Comparison of ENCODE assay signal across 24 cellular contexts in the genomic region with DNA sequence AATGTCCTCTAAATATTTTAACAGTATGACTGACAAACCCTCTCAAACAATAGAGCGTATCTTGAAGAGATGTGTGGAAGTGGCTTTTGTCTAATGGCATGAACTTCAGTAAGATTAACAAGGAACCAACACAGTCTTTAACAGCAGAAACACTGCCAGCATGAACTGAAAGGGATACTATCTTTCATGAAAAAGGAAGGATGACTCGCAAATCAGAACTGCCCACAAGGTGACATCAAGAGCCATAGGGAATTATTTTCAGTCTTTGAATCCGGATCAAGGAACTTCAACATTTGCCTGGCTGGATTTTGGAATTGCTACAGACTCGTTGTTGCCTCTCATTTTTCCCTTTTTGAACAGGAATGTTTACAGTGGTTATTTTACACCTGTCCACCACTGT. TPM values are rescaled to one million over a fixed set of nuclear protein-coding genes. Genes with fewer than 3 reads are reported as not detected.
DNase-seq lines count a peak whose midpoint lies in the region; ATAC-seq, FAIRE-seq and TF ChIP-seq lines count a peak whose summit lies in the region.
"Had no signal": no experiment of that assay in that cellular context is flagged by ENCODE, and none has a peak within 500 bp of the region (broad histone marks: within the 10 kb centered on the region; RNA-seq: fewer than 3 reads in every experiment).

No MANE protein-coding gene starts in this region.

- CTCF ChIA-PET in endothelial cell of umbilical vein (lab: Charles Lee) = no interaction called here
- CTCF ChIA-PET in naive thymus-derived CD4-positive, alpha-beta T cell (lab: Charles Lee) = no interaction called here

- H3K9ac ChIP-seq in endothelial cell of umbilical vein (replicated peaks; ENCODE audit: extremely low read depth, insufficient read depth, low read length) = no peak overlapping the region
- H3K9ac ChIP-seq: KMS-11 had no signal

- no peak for TF ChIP-seq POLR2A in endothelial cell of umbilical vein (IDR thresholded peaks at IDR 0.05; ENCODE audit: low read depth, low read length)
- TF ChIP-seq POLR2A in adrenal gland (IDR thresholded peaks at IDR 0.05) = no peak

- H3K9me3 Mint-ChIP-seq in naive thymus-derived CD4-positive, alpha-beta T cell = no peaks in the 10 kb centered on the region
- H3K9me3 Mint-ChIP-seq: activated naive CD8-positive, alpha-beta T cell treated with anti-CD3 and anti-CD28 coated beads, Interleukin-2, amount 10 ng/mL, durations not matched to agents 7 days and 5 days; activated T-helper 2 cell treated with anti-CD3 and anti-CD28 coated beads, Interferon-gamma antibody, Interleukin-2, Interleukin-4, amounts not matched to agents 10 μg/mL and 5 μg/mL and 100 μg/mL, durations not matched to agents 14 hours and 24 hours and 36 hours; immature natural killer cell had no signal

- WGBS in adrenal gland, 4 donors = 53 to 65% (median 61%) methylated on average over 4 of the region's 4 CpGs

- peaks cover 0 to 41% (median 5%) of the 10 kb centered on the region in 5 donors for H3K27me3 Mint-ChIP-seq in naive thymus-derived CD4-positive, alpha-beta T cell

- H3K9me1 ChIP-seq in endothelial cell of umbilical vein (replicated peaks; ENCODE audit: control insufficient read depth, extremely low read depth, insufficient read depth, low read length) = no peaks in the 10 kb centered on the region

- ATAC-seq in sciatic nerve = no peak
- no peak for ATAC-seq in naive thymus-derived CD4-positive, alpha-beta T cell
- ATAC-seq: heart right ventricle, upper lobe of right lung had no signal

- peak overlapping the region; percentile 44 for H2AFZ ChIP-seq in endothelial cell of umbilical vein (ENCODE audit: low read depth, low read length)

- H3K79me2 ChIP-seq in endothelial cell of umbilical vein (ENCODE audit: control insufficient read depth, insufficient read depth, low read length) = no peaks in the 10 kb centered on the region

- H3K4me3 Mint-ChIP-seq in naive thymus-derived CD4-positive, alpha-beta T cell = no peak overlapping the region
- H3K4me3 Mint-ChIP-seq: activated naive CD8-positive, alpha-beta T cell treated with anti-CD3 and anti-CD28 coated beads, Interleukin-2, amount 10 ng/mL, durations not matched to agents 7 days and 5 days; immature natural killer cell had no signal

- H3K36me3 ChIP-seq in endothelial cell of umbilical vein (ENCODE audit: control insufficient read depth in 2 of 2, extremely low read depth in 1 of 2, insufficient read depth in 2 of 2, low read length in 2 of 2) (no peaks in the 10 kb centered on the region), adrenal gland (replicated peaks in 1 of 2) (no peaks in the 10 kb centered on the region), left ventricle myocardium inferior (no peaks in the 10 kb centered on the region)
- H3K36me3 ChIP-seq in naive thymus-derived CD4-positive, alpha-beta T cell (ENCODE audit: control insufficient read depth in 2 of 3, insufficient read depth in 3 of 3, low read length in 3 of 3) = peaks cover 0 to under 1% (median 0%) of the 10 kb centered on the region in 3 experiments
- H3K36me3 ChIP-seq: heart right ventricle, upper lobe of right lung had no signal

- DNase-seq in SIG-M5 treated with dmso at 0.1 percent for 504 hours (lab: John Stamatoyannopoulos, UW; ENCODE audit: unreplicated experiment) = peak; percentile 9
- DNase-seq in SIG-M5 (lab: John Stamatoyannopoulos, UW) = no peak
- peak; percentile 16 for DNase-seq in NCI-H69 (lab: John Stamatoyannopoulos, UW)
- DNase-seq in endothelial cell of umbilical vein (ENCODE audit: low read depth, low spot score) = peak; percentile 17
- DNase-seq in sciatic nerve (ENCODE audit: low spot score) = no peak
- no peak for DNase-seq in naive thymus-derived CD4-positive, alpha-beta T cell
- no peak for DNase-seq in adrenal gland
- DNase-seq in left ventricle myocardium inferior = no peak
- DNase-seq: activated CD4-positive, alpha-beta T cell treated with anti-CD3 and anti-CD28 coated beads for 48 hours; activated naive CD8-positive, alpha-beta T cell treated with anti-CD3 and anti-CD28 coated beads, Interleukin-2, amount 10 ng/mL, durations not matched to agents 7 days and 5 days; cortex of kidney; GDM1; heart right ventricle; immature natural killer cell; NCI-H1105; NCI-H2081; NCI-H510A; nucleus accumbens; upper lobe of right lung had no signal

- H3K27ac ChIP-seq in endothelial cell of umbilical vein (ENCODE audit: insufficient read depth, low read depth, low read length) (no peak overlapping the region), adrenal gland (no peak overlapping the region), left ventricle myocardium inferior (replicated peaks) (no peak overlapping the region)
- no peak overlapping the region for H3K27ac ChIP-seq in naive thymus-derived CD4-positive, alpha-beta T cell (ENCODE audit: low read depth, low read length)
- H3K27ac ChIP-seq: heart right ventricle, KMS-11, upper lobe of right lung had no signal

- intact Hi-C loops in endothelial cell of umbilical vein (cut with micrococcal nuclease) = no loop called here
- intact Hi-C loops in sciatic nerve (cut with DNase I) = no loop called here
- intact Hi-C loops in naive thymus-derived CD4-positive, alpha-beta T cell (cut with micrococcal nuclease) = loop anchor here in 1 of 2 donors (10.0 kb wide), 2 partner anchors 375 to 555 kb away; a partner anchor contains a TSS
- intact Hi-C loops in adrenal gland (cut with DNase I) = loop anchor here in 1 of 2 donors (10.0 kb wide), 2 partner anchors 85 to 235 kb away; a partner anchor contains a TSS
- intact Hi-C loops in left ventricle myocardium inferior (cut with micrococcal nuclease) = no loop called here

- peak; percentile 63 for FAIRE-seq in endothelial cell of umbilical vein (lab: Jason Lieb, UNC)
- FAIRE-seq: A204.1, TTC549 had no signal

- H4K20me1 ChIP-seq in endothelial cell of umbilical vein (replicated peaks; ENCODE audit: control insufficient read depth, extremely low read depth, insufficient read depth, low read length) = no peaks in the 10 kb centered on the region

- H3K9me3 ChIP-seq in endothelial cell of umbilical vein (replicated peaks; ENCODE audit: control insufficient read depth, insufficient read depth, low read length) = no peaks in the 10 kb centered on the region
- H3K9me3 ChIP-seq in naive thymus-derived CD4-positive, alpha-beta T cell (ENCODE audit: control insufficient read depth in 2 of 3, low read length in 3 of 3) = no peaks in the 10 kb centered on the region
- no peaks in the 10 kb centered on the region for H3K9me3 ChIP-seq in adrenal gland (replicated peaks in 1 of 3)
- no peaks in the 10 kb centered on the region for H3K9me3 ChIP-seq in left ventricle myocardium inferior (replicated peaks)
- H3K9me3 ChIP-seq: heart right ventricle, upper lobe of right lung had no signal

- no peak for TF ChIP-seq CTCF in endothelial cell of umbilical vein (IDR thresholded peaks at IDR 0.05; ENCODE audit: extremely low read depth in 1 of 2, insufficient read depth in 1 of 2, low read depth in 1 of 2, low read length in 2 of 2)
- TF ChIP-seq CTCF in adrenal gland (IDR thresholded peaks at IDR 0.05) = no peak
- TF ChIP-seq CTCF in left ventricle myocardium inferior (IDR thresholded peaks at IDR 0.05; ENCODE audit: borderline replicate concordance) = no peak

- H3K36me3 Mint-ChIP-seq in naive thymus-derived CD4-positive, alpha-beta T cell = no peaks in the 10 kb centered on the region
- H3K36me3 Mint-ChIP-seq: activated naive CD8-positive, alpha-beta T cell treated with anti-CD3 and anti-CD28 coated beads, Interleukin-2, amount 10 ng/mL, durations not matched to agents 7 days and 5 days; CD14-positive monocyte; immature natural killer cell had no signal

- peak overlapping the region; percentile 31 for H3K4me2 ChIP-seq in endothelial cell of umbilical vein (ENCODE audit: insufficient read depth, low read length)
- H3K4me2 ChIP-seq: KMS-11 had no signal

- peaks cover 5% of the 10 kb centered on the region for H3K4me1 ChIP-seq in endothelial cell of umbilical vein (ENCODE audit: control insufficient read depth, extremely low read depth, insufficient read depth, low read length)
- no peaks in the 10 kb centered on the region for H3K4me1 ChIP-seq in naive thymus-derived CD4-positive, alpha-beta T cell (ENCODE audit: control insufficient read depth in 2 of 2, insufficient read depth in 2 of 2, low read length in 2 of 2)
- H3K4me1 ChIP-seq in adrenal gland (replicated peaks in 1 of 2) = no peaks in the 10 kb centered on the region
- H3K4me1 ChIP-seq in left ventricle myocardium inferior = peaks cover 4% of the 10 kb centered on the region
- H3K4me1 ChIP-seq: upper lobe of right lung had no signal

- POLR2A ChIA-PET in endothelial cell of umbilical vein (lab: Charles Lee) = no interaction called here
- POLR2A ChIA-PET in naive thymus-derived CD4-positive, alpha-beta T cell (lab: Charles Lee) = no interaction called here

- no peaks in the 10 kb centered on the region for H3K27me3 ChIP-seq in endothelial cell of umbilical vein (ENCODE audit: control insufficient read depth in 2 of 2, insufficient read depth in 2 of 2, low read length in 2 of 2)
- no peaks in the 10 kb centered on the region for H3K27me3 ChIP-seq in naive thymus-derived CD4-positive, alpha-beta T cell (ENCODE audit: control insufficient read depth in 2 of 2, insufficient read depth in 2 of 2, low read length in 2 of 2)
- H3K27me3 ChIP-seq in adrenal gland = no peaks in the 10 kb centered on the region
- no peaks in the 10 kb centered on the region for H3K27me3 ChIP-seq in left ventricle myocardium inferior (ENCODE audit: low read depth)
- H3K27me3 ChIP-seq: heart right ventricle, upper lobe of right lung had no signal

- no peak overlapping the region for H3K4me3 ChIP-seq in endothelial cell of umbilical vein (replicated peaks in 1 of 3; ENCODE audit: insufficient read depth in 1 of 3, low read depth in 1 of 3, low read length in 3 of 3)
- no peak overlapping the region for H3K4me3 ChIP-seq in naive thymus-derived CD4-positive, alpha-beta T cell (ENCODE audit: low read length)
- H3K4me3 ChIP-seq in adrenal gland = no peak overlapping the region
- H3K4me3 ChIP-seq in left ventricle myocardium inferior = no peak overlapping the region
- H3K4me3 ChIP-seq: heart right ventricle, upper lobe of right lung had no signal

- peaks cover 0 to 6% (median 2%) of the 10 kb centered on the region in 7 donors for H3K4me1 Mint-ChIP-seq in naive thymus-derived CD4-positive, alpha-beta T cell

- dilution Hi-C loops in endothelial cell of umbilical vein (cut with MboI; ENCODE audit: extremely low pct_ligation_motif_present, low sequenced_read_pairs) = no loop called here

- H3K27ac Mint-ChIP-seq in naive thymus-derived CD4-positive, alpha-beta T cell = no peak overlapping the region
- H3K27ac Mint-ChIP-seq: activated naive CD8-positive, alpha-beta T cell treated with anti-CD3 and anti-CD28 coated beads, Interleukin-2, amount 10 ng/mL, durations not matched to agents 7 days and 5 days; activated T-helper 2 cell treated with anti-CD3 and anti-CD28 coated beads, Interferon-gamma antibody, Interleukin-2, Interleukin-4, amounts not matched to agents 10 μg/mL and 5 μg/mL and 100 μg/mL, durations not matched to agents 14 hours and 24 hours and 36 hours; CD14-positive monocyte; immature natural killer cell had no signal

- no TSS peak for BruUV-seq in endothelial cell of umbilical vein (replicated peaks; lab: Mats Ljungman, UMichigan)

RNA-seq across cellular contexts. Expression of a gene that starts 5.1 kb away (rescaled TPM):
- total RNA-seq in endothelial cell of umbilical vein (176 and 182 TPM in 2 replicates), sciatic nerve (103 TPM), adrenal gland (100 to 1,000 TPM; 118 to 216 (median 146) TPM), left ventricle myocardium inferior (138 TPM)
- polyA plus RNA-seq in endothelial cell of umbilical vein (126 and 128 TPM in 2 replicates), adrenal gland (100 to 1,000 TPM in 1 of 3 donors, 10 to 100 TPM in 2; 92.0 to 119 (median 99.5) TPM)
- polyA plus RNA-seq in endothelial cell of umbilical vein (2011; cell fraction: cytosol; rRNA removed) = 119 and 132 TPM in 2 replicates
- polyA plus RNA-seq in endothelial cell of umbilical vein (2011; cell fraction: nucleus; rRNA removed) = 64.9 and 99.7 TPM in 2 replicates
- polyA plus RNA-seq in endothelial cell of umbilical vein (2012) = 155 and 240 TPM in 2 replicates
- 102 and 124 TPM in 2 replicates for polyA minus RNA-seq in endothelial cell of umbilical vein
- 57.9 TPM for polyA minus RNA-seq in endothelial cell of umbilical vein (2011; cell fraction: cytosol; rRNA and poly(A)+ RNA removed)
- 35.3 and 39.2 TPM in 2 replicates for polyA minus RNA-seq in endothelial cell of umbilical vein (2011; cell fraction: nucleus; rRNA and poly(A)+ RNA removed)
- 10 to 100 TPM; 37.7 to 88.9 (median 64.2) TPM for total RNA-seq in naive thymus-derived CD4-positive, alpha-beta T cell
- polyA plus RNA-seq in naive thymus-derived CD4-positive, alpha-beta T cell = 10 to 100 TPM; 94.2 to 95.8 TPM

RNA-seq across cellular contexts. Expression of a gene that starts 39.4 kb away (rescaled TPM):
- total RNA-seq in endothelial cell of umbilical vein (42.2 and 53.6 TPM in 2 replicates), sciatic nerve (6.6 TPM), adrenal gland (10 to 100 TPM in 2 of 8 donors, 1 to 10 TPM in 6; 2.1 to 31.6 (median 5.0) TPM), left ventricle myocardium inferior (3.8 TPM)
- polyA plus RNA-seq in endothelial cell of umbilical vein (53.3 and 59.7 TPM in 2 replicates), adrenal gland (1 to 10 TPM; 2.7 to 3.4 (median 2.9) TPM)
- 31.4 and 32.4 TPM in 2 replicates for polyA plus RNA-seq in endothelial cell of umbilical vein (2011; cell fraction: cytosol; rRNA removed)
- polyA plus RNA-seq in endothelial cell of umbilical vein (2011; cell fraction: nucleus; rRNA removed) = 169 and 182 TPM in 2 replicates
- 33.7 and 52.2 TPM in 2 replicates for polyA plus RNA-seq in endothelial cell of umbilical vein (2012)
- polyA minus RNA-seq in endothelial cell of umbilical vein = 116 and 122 TPM in 2 replicates
- not detected for polyA minus RNA-seq in endothelial cell of umbilical vein (2011; cell fraction: cytosol; rRNA and poly(A)+ RNA removed)
- 133 and 151 TPM in 2 replicates for polyA minus RNA-seq in endothelial cell of umbilical vein (2011; cell fraction: nucleus; rRNA and poly(A)+ RNA removed)
- total RNA-seq in naive thymus-derived CD4-positive, alpha-beta T cell = 10 to 100 TPM in 2 of 5 experiments, 1 to 10 TPM in 3; 1.3 to 18.1 (median 1.6) TPM
- polyA plus RNA-seq in naive thymus-derived CD4-positive, alpha-beta T cell = 1 to 10 TPM in 1 of 2 donors, under 1 TPM in 1; 0.77 to 3.3 TPM

Comparison
In these comparisons a context has a peak if more than half of its experiments do, and no peak if none do; other contexts are left out.
1. DNase-seq: peak in SIG-M5 treated with dmso at 0.1 percent for 504 hours (single experiment), NCI-H69 (single experiment) and endothelial cell of umbilical vein (single experiment); none in SIG-M5 (single experiment), sciatic nerve (single experiment), naive thymus-derived CD4-positive, alpha-beta T cell (0 of 9), adrenal gland (0 of 7) and left ventricle myocardium inferior (single experiment).